ENCODE assay signal across 24 cellular contexts in the genomic region with DNA sequence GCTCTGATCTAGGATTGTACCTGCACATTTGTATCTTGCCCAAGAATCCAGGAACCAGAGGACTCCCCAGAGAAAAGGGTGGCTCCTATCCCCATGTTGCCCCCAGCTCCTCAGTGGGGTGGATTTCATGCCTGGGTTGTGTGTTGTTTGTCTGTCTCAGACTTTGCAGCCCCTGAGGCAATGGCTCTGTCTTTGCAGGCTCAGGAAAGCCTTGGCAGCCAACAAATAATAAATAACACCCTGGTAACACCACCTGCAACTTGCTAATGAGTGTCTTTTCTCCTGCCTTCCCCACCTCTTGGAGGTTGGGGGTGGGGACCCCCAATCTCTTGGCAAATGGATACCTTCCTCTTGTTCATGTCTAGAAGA.
"Had no signal": no experiment of that assay in that cellular context is flagged by ENCODE, and none has a peak within 500 bp of the region (broad histone marks: within the 10 kb centered on the region; RNA-seq: fewer than 3 reads in every experiment).

No MANE protein-coding gene starts in this region.

- H3K27ac Mint-ChIP-seq: memory B cell; naive thymus-derived CD4-positive, alpha-beta T cell; natural killer cell treated with Interleukin-12 subunit alpha and Interleukin-12 subunit beta and Interleukin-15 and Interleukin-18, amount 100 ng/mL, for 72 hours; progenitor cell of endocrine pancreas; stimulated activated memory B cell treated with anti-CD40 and anti-IgM and Interleukin-4, amounts not matched to agents 10 μg/mL and 1 μg/mL and 100 μg/mL, for 72 hours; stimulated activated naive CD8-positive, alpha-beta T cell treated with anti-CD3 and anti-CD28 coated beads, Interleukin-15, amount 100 ng/mL, for 72 hours had no signal

- DNase-seq: hippocampal formation; left ventricle myocardium inferior; midbrain; mucosa of descending colon; naive thymus-derived CD4-positive, alpha-beta T cell; ovary; right lobe of liver; stimulated activated CD4-positive, alpha-beta T cell treated with anti-CD3 and anti-CD28 coated beads, Interleukin-1b, Interleukin-23, amount 100 ng/mL, for 48 hours; stimulated activated CD4-positive, alpha-beta T cell treated with anti-CD3 and anti-CD28 coated beads, Interleukin-2, amount 100 ng/mL, for 48 hours; stimulated activated CD4-positive, alpha-beta T cell treated with anti-CD3 and anti-CD28 coated beads, Interleukin-4, amount 100 ng/mL, for 4 hours; stimulated activated CD8-positive, alpha-beta memory T cell treated with anti-CD3 and anti-CD28 coated beads, Interleukin-4, amount 100 ng/mL, for 48 hours; stimulated activated naive CD4-positive, alpha-beta T cell treated with Interleukin-2 at 50 U/mL for 16 hours; stimulated activated naive CD8-positive, alpha-beta T cell treated with anti-CD3 and anti-CD28 coated beads, Interleukin-15, amount 100 ng/mL, for 72 hours; substantia nigra; upper lobe of left lung had no signal

- H3K36me3 ChIP-seq: left ventricle myocardium inferior, ovary, right atrium auricular region, right lobe of liver, tibial nerve, upper lobe of left lung, vagina had no signal

- H3K36me3 Mint-ChIP-seq: natural killer cell treated with Interleukin-12 subunit alpha and Interleukin-12 subunit beta and Interleukin-15 and Interleukin-18, amount 100 ng/mL, for 72 hours; stimulated activated memory B cell treated with anti-CD40 and anti-IgM and Interleukin-4, amounts not matched to agents 10 μg/mL and 1 μg/mL and 100 μg/mL, for 72 hours had no signal

- H3K4me1 Mint-ChIP-seq: memory B cell; stimulated activated naive CD8-positive, alpha-beta T cell treated with anti-CD3 and anti-CD28 coated beads, Interleukin-15, amount 100 ng/mL, for 72 hours had no signal

- H3K4me1 ChIP-seq: left ventricle myocardium inferior, right atrium auricular region, right lobe of liver, tibial nerve, upper lobe of left lung, vagina had no signal

- H3K9me3 ChIP-seq: left ventricle myocardium inferior, mucosa of descending colon, ovary, right atrium auricular region, right lobe of liver, tibial nerve, upper lobe of left lung, vagina had no signal

- H3K4me2 ChIP-seq: smooth muscle cell had no signal

- H3K9me3 Mint-ChIP-seq: memory B cell; natural killer cell treated with Interleukin-12 subunit alpha and Interleukin-12 subunit beta and Interleukin-15 and Interleukin-18, amount 100 ng/mL, for 72 hours; stimulated activated memory B cell treated with anti-CD40 and anti-IgM and Interleukin-4, amounts not matched to agents 10 μg/mL and 1 μg/mL and 100 μg/mL, for 72 hours; stimulated activated naive CD8-positive, alpha-beta T cell treated with anti-CD3 and anti-CD28 coated beads, Interleukin-15, amount 100 ng/mL, for 72 hours had no signal

- H3K27me3 ChIP-seq: ovary, right atrium auricular region, right lobe of liver, upper lobe of left lung, vagina had no signal

- H3K4me3 Mint-ChIP-seq: memory B cell; naive thymus-derived CD4-positive, alpha-beta T cell; natural killer cell treated with Interleukin-12 subunit alpha and Interleukin-12 subunit beta and Interleukin-15 and Interleukin-18, amount 100 ng/mL, for 72 hours; stimulated activated memory B cell treated with anti-CD40 and anti-IgM and Interleukin-4, amounts not matched to agents 10 μg/mL and 1 μg/mL and 100 μg/mL, for 72 hours; stimulated activated naive CD8-positive, alpha-beta T cell treated with anti-CD3 and anti-CD28 coated beads, Interleukin-15, amount 100 ng/mL, for 72 hours had no signal

- H3K4me3 ChIP-seq: left ventricle myocardium inferior, lung, mucosa of descending colon, ovary, right atrium auricular region, right lobe of liver, smooth muscle cell, tibial nerve, upper lobe of left lung, vagina had no signal

- H3K27ac ChIP-seq: left ventricle myocardium inferior, ovary, right atrium auricular region, right lobe of liver, tibial nerve, upper lobe of left lung, vagina had no signal
